9 cellular contexts compared by ENCODE assay signal in the genomic region with DNA sequence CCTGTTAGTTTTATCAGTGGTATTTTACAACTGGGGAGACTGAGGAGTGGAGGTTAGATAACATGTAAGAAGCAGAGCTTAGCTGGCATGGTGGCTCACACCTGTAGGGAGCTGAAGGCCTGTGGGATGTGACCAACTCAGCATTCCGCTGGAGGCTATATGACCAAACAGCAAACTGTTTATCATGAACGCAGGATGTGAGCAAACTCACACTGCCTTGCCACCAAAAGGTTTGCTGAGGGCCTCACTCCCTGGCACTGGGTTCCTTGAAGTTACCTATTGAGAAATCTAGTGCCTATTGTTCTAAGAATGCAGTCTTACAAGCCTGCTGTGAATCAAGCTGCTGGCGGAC.
"Had no signal": no experiment of that assay in that cellular context is flagged by ENCODE, and none has a peak within 500 bp of the region (broad histone marks: within the 10 kb centered on the region; RNA-seq: fewer than 3 reads in every experiment).

No MANE protein-coding gene starts in this region.

- H3K27me3 ChIP-seq: sigmoid colon, stomach, suprapubic skin, vagina had no signal

- H3K4me3 ChIP-seq: heart left ventricle, lower lobe of right lung, sigmoid colon, smooth muscle cell, stomach, suprapubic skin, tibial nerve, vagina had no signal

- FAIRE-seq: TTC549 had no signal

- DNase-seq: lower lobe of right lung, sigmoid colon had no signal
